1 cellular context compared by ENCODE assay signal in the genomic region with DNA sequence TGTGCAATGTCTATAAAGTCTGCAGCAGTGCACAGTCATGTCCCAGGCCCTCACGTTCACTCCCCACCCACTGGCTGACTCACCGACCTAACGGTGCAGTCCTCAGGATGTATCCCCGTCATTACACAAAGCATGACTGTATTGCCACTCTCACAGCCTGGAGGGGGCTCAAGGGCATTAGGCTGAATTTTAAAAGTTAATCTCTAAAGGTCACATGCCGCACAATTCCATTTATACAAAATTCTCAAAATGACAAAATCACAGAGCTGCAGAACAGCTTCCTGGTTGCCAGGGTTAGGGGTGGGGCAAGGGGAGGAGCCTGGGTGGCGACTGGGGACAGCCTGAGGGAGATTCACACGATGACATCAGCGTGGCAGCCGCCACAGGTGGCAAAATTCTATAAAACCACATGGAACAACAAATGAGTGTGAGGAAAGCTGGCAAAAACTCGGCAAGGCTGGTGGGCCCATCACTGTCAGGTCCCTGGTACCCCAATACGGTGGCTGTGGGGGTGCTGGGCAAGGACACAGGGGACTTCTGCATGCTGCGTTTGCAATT.
TF ChIP-seq lines count a peak whose summit lies in the region.

No MANE protein-coding gene starts in this region.

TF ChIP-seq in K562, 482 proteins besides CTCF, POLR2A, EP300 and RAD21 (continued from another document and continues in another):
- TF ChIP-seq, protein P1, sequence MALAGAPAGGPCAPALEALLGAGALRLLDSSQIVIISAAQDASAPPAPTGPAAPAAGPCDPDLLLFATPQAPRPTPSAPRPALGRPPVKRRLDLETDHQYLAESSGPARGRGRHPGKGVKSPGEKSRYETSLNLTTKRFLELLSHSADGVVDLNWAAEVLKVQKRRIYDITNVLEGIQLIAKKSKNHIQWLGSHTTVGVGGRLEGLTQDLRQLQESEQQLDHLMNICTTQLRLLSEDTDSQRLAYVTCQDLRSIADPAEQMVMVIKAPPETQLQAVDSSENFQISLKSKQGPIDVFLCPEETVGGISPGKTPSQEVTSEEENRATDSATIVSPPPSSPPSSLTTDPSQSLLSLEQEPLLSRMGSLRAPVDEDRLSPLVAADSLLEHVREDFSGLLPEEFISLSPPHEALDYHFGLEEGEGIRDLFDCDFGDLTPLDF (CRISPR knock-in tag; IDR thresholded peaks at IDR 0.05), result no peak
- peak; percentile 88 for TF ChIP-seq NFE2 (IDR thresholded peaks at IDR 0.05; ENCODE audit: low read depth)
- TF ChIP-seq, protein P2, sequence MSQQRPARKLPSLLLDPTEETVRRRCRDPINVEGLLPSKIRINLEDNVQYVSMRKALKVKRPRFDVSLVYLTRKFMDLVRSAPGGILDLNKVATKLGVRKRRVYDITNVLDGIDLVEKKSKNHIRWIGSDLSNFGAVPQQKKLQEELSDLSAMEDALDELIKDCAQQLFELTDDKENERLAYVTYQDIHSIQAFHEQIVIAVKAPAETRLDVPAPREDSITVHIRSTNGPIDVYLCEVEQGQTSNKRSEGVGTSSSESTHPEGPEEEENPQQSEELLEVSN (IDR thresholded peaks at IDR 0.05; ENCODE audit: borderline replicate concordance in 1 of 2, extremely low read depth in 1 of 2, insufficient read depth in 1 of 2, insufficient read length in 1 of 2, low read depth in 1 of 2, low read length in 1 of 2, poor library complexity in 1 of 2, severe bottlenecking in 1 of 2), result peak in 1 of 2 experiments; percentile 19
- TF ChIP-seq DACH1 (IDR thresholded peaks at IDR 0.05; ENCODE audit: partially characterized antibody), result no peak
- no peak for TF ChIP-seq ZNF830 (CRISPR knock-in tag; IDR thresholded peaks at IDR 0.05)
- TF ChIP-seq, protein P3, sequence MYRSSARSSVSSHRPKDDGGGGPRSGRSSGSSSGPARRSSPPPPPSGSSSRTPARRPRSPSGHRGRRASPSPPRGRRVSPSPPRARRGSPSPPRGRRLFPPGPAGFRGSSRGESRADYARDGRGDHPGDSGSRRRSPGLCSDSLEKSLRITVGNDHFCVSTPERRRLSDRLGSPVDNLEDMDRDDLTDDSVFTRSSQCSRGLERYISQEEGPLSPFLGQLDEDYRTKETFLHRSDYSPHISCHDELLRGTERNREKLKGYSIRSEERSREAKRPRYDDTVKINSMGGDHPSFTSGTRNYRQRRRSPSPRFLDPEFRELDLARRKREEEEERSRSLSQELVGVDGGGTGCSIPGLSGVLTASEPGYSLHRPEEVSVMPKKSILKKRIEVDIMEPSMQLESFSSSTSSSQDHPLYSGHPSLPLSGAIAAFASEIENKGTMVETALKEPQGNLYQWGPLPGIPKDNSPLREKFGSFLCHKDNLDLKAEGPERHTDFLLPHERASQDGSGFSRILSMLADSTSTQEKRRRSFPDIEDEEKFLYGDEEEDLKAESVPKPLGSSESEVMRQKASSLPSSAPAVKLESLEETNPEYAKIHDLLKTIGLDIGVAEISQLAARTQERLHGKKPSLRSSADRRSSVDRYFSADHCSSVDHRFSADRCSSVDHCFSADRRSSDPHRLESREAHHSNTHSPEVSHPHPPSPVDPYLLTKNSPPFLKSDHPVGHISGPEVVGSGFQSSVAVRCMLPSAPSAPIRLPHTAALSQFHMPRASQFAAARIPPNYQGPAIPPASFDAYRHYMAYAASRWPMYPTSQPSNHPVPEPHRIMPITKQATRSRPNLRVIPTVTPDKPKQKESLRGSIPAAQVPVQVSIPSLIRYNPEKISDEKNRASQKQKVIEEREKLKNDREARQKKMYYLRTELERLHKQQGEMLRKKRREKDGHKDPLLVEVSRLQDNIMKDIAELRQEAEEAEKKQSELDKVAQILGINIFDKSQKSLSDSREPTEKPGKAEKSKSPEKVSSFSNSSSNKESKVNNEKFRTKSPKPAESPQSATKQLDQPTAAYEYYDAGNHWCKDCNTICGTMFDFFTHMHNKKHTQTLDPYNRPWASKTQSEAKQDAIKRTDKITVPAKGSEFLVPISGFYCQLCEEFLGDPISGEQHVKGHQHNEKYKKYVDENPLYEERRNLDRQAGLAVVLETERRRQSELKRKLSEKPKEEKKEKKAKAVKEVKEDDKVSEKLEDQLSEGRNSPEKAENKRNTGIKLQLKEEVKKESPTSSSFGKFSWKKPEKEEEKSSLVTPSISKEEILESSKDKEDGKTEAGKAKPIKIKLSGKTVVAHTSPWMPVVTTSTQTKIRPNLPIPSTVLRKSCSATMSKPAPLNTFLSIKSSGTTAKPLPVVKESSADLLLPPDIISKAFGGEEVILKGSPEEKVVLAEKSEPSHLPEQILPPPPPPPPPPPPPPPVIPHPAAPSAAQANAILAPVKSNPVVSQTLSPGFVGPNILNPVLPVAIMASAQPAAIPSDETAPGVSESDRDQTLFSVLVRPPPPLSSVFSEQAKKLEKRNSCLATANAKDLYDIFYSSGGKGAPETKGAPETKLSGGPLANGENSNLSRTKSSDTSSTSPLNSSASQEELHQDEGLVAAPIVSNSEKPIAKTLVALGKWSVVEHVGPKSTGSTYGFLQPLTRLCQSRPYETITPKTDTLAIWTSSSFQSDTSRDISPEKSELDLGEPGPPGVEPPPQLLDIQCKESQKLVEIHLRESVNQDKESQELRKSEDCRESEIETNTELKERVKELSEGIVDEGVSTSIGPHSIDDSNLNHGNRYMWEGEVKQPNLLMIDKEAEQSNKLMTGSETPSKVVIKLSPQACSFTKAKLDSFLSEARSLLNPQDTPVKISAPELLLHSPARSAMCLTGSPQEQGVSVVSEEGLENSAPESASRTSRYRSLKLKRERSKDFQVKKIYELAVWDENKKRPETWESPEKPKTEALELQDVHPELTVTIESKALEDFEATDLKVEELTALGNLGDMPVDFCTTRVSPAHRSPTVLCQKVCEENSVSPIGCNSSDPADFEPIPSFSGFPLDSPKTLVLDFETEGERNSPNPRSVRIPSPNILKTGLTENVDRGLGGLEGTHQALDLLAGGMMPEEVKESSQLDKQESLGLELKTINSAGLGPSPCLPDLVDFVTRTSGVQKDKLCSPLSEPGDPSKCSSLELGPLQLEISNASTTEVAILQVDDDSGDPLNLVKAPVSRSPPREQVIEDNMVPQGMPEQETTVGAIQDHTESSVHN (IDR thresholded peaks at IDR 0.05; ENCODE audit: borderline replicate concordance in 1 of 2, low read depth in 1 of 2), result peak in 1 of 2 experiments; percentile 70; a peak in 2 of 4 replicates
- no peak for TF ChIP-seq E2F3 (CRISPR knock-in tag; IDR thresholded peaks at IDR 0.05)
- TF ChIP-seq TBP (optimal IDR thresholded peaks at IDR 0.05; ENCODE audit: low read depth, low read length), result peak; percentile 34
- TF ChIP-seq, protein P4, sequence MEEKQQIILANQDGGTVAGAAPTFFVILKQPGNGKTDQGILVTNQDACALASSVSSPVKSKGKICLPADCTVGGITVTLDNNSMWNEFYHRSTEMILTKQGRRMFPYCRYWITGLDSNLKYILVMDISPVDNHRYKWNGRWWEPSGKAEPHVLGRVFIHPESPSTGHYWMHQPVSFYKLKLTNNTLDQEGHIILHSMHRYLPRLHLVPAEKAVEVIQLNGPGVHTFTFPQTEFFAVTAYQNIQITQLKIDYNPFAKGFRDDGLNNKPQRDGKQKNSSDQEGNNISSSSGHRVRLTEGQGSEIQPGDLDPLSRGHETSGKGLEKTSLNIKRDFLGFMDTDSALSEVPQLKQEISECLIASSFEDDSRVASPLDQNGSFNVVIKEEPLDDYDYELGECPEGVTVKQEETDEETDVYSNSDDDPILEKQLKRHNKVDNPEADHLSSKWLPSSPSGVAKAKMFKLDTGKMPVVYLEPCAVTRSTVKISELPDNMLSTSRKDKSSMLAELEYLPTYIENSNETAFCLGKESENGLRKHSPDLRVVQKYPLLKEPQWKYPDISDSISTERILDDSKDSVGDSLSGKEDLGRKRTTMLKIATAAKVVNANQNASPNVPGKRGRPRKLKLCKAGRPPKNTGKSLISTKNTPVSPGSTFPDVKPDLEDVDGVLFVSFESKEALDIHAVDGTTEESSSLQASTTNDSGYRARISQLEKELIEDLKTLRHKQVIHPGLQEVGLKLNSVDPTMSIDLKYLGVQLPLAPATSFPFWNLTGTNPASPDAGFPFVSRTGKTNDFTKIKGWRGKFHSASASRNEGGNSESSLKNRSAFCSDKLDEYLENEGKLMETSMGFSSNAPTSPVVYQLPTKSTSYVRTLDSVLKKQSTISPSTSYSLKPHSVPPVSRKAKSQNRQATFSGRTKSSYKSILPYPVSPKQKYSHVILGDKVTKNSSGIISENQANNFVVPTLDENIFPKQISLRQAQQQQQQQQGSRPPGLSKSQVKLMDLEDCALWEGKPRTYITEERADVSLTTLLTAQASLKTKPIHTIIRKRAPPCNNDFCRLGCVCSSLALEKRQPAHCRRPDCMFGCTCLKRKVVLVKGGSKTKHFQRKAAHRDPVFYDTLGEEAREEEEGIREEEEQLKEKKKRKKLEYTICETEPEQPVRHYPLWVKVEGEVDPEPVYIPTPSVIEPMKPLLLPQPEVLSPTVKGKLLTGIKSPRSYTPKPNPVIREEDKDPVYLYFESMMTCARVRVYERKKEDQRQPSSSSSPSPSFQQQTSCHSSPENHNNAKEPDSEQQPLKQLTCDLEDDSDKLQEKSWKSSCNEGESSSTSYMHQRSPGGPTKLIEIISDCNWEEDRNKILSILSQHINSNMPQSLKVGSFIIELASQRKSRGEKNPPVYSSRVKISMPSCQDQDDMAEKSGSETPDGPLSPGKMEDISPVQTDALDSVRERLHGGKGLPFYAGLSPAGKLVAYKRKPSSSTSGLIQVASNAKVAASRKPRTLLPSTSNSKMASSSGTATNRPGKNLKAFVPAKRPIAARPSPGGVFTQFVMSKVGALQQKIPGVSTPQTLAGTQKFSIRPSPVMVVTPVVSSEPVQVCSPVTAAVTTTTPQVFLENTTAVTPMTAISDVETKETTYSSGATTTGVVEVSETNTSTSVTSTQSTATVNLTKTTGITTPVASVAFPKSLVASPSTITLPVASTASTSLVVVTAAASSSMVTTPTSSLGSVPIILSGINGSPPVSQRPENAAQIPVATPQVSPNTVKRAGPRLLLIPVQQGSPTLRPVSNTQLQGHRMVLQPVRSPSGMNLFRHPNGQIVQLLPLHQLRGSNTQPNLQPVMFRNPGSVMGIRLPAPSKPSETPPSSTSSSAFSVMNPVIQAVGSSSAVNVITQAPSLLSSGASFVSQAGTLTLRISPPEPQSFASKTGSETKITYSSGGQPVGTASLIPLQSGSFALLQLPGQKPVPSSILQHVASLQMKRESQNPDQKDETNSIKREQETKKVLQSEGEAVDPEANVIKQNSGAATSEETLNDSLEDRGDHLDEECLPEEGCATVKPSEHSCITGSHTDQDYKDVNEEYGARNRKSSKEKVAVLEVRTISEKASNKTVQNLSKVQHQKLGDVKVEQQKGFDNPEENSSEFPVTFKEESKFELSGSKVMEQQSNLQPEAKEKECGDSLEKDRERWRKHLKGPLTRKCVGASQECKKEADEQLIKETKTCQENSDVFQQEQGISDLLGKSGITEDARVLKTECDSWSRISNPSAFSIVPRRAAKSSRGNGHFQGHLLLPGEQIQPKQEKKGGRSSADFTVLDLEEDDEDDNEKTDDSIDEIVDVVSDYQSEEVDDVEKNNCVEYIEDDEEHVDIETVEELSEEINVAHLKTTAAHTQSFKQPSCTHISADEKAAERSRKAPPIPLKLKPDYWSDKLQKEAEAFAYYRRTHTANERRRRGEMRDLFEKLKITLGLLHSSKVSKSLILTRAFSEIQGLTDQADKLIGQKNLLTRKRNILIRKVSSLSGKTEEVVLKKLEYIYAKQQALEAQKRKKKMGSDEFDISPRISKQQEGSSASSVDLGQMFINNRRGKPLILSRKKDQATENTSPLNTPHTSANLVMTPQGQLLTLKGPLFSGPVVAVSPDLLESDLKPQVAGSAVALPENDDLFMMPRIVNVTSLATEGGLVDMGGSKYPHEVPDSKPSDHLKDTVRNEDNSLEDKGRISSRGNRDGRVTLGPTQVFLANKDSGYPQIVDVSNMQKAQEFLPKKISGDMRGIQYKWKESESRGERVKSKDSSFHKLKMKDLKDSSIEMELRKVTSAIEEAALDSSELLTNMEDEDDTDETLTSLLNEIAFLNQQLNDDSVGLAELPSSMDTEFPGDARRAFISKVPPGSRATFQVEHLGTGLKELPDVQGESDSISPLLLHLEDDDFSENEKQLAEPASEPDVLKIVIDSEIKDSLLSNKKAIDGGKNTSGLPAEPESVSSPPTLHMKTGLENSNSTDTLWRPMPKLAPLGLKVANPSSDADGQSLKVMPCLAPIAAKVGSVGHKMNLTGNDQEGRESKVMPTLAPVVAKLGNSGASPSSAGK (IDR thresholded peaks at IDR 0.05), result peak; percentile 35; the same call in 1 of the 2 replicates
- TF ChIP-seq LEF1 (IDR thresholded peaks at IDR 0.05), result peak; percentile 16; the same call in 1 of the 2 replicates
- TF ChIP-seq, protein P5, sequence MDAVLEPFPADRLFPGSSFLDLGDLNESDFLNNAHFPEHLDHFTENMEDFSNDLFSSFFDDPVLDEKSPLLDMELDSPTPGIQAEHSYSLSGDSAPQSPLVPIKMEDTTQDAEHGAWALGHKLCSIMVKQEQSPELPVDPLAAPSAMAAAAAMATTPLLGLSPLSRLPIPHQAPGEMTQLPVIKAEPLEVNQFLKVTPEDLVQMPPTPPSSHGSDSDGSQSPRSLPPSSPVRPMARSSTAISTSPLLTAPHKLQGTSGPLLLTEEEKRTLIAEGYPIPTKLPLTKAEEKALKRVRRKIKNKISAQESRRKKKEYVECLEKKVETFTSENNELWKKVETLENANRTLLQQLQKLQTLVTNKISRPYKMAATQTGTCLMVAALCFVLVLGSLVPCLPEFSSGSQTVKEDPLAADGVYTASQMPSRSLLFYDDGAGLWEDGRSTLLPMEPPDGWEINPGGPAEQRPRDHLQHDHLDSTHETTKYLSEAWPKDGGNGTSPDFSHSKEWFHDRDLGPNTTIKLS (IDR thresholded peaks at IDR 0.05; ENCODE audit: borderline replicate concordance, low read depth), result 0 out of 2 replicates have a peak, but pooled peaks have one; percentile 30
- peak; percentile 15; the same call in 1 of the 2 replicates for TF ChIP-seq ZFX (CRISPR knock-in tag; IDR thresholded peaks at IDR 0.05)
- TF ChIP-seq SMARCA4 (IDR thresholded peaks at IDR 0.05), result peak; percentile 70
- no peak for TF ChIP-seq KLF6 (CRISPR knock-in tag; IDR thresholded peaks at IDR 0.05; ENCODE audit: borderline replicate concordance)
- TF ChIP-seq, protein P6, sequence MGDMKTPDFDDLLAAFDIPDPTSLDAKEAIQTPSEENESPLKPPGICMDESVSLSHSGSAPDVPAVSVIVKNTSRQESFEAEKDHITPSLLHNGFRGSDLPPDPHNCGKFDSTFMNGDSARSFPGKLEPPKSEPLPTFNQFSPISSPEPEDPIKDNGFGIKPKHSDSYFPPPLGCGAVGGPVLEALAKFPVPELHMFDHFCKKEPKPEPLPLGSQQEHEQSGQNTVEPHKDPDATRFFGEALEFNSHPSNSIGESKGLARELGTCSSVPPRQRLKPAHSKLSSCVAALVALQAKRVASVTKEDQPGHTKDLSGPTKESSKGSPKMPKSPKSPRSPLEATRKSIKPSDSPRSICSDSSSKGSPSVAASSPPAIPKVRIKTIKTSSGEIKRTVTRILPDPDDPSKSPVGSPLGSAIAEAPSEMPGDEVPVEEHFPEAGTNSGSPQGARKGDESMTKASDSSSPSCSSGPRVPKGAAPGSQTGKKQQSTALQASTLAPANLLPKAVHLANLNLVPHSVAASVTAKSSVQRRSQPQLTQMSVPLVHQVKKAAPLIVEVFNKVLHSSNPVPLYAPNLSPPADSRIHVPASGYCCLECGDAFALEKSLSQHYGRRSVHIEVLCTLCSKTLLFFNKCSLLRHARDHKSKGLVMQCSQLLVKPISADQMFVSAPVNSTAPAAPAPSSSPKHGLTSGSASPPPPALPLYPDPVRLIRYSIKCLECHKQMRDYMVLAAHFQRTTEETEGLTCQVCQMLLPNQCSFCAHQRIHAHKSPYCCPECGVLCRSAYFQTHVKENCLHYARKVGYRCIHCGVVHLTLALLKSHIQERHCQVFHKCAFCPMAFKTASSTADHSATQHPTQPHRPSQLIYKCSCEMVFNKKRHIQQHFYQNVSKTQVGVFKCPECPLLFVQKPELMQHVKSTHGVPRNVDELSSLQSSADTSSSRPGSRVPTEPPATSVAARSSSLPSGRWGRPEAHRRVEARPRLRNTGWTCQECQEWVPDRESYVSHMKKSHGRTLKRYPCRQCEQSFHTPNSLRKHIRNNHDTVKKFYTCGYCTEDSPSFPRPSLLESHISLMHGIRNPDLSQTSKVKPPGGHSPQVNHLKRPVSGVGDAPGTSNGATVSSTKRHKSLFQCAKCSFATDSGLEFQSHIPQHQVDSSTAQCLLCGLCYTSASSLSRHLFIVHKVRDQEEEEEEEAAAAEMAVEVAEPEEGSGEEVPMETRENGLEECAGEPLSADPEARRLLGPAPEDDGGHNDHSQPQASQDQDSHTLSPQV (IDR thresholded peaks at IDR 0.05), result 0 out of 2 replicates have a peak, but pooled peaks have one; percentile 41
- peak; percentile 29 for TF ChIP-seq RFX1 (IDR thresholded peaks at IDR 0.05)
